ENCODE assay signal across 18 cellular contexts in the genomic region with DNA sequence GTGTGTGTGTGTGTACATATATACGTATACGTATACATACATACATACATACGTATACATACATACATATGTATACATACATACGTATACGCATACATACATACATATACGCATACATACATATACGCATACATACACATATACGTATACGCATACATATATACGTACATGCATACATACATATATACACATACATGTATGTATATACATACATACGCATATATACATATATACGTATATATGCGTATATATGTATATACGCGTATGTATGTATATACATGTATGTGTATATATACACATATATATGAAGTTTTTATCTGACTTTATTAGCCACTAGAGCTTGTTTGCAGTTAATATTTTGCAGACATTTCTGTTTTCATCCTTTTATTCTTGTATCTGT.
"Had no signal": no experiment of that assay in that cellular context is flagged by ENCODE, and none has a peak within 500 bp of the region (broad histone marks: within the 10 kb centered on the region; RNA-seq: fewer than 3 reads in every experiment).

No MANE protein-coding gene starts in this region.

- H3K4me3 Mint-ChIP-seq: IgD-negative memory B cell had no signal

- H3K27ac ChIP-seq: HL-60, RWPE1 had no signal

- H3K27ac Mint-ChIP-seq: IgD-negative memory B cell had no signal

- H3K27me3 Mint-ChIP-seq: IgD-negative memory B cell had no signal

- FAIRE-seq: HTR-8/SVneo had no signal

- DNase-seq: KBM-7, MV-4-11, NCI-H1048, NCI-H1105, NCI-H1417, NCI-H1436 treated with DMSO at 0.1 percent for 48 hours, NCI-H1694, NCI-H187 treated with DMSO at 0.1 percent for 48 hours, NCI-H2029 treated with DMSO at 0.1 percent for 48 hours, NCI-H2227 treated with DMSO at 0.1 percent for 48 hours, NCI-H524 treated with DMSO at 0.1 percent for 48 hours, NCI-H69, NCI-H774, SHP77 had no signal
